In the genomic region with DNA sequence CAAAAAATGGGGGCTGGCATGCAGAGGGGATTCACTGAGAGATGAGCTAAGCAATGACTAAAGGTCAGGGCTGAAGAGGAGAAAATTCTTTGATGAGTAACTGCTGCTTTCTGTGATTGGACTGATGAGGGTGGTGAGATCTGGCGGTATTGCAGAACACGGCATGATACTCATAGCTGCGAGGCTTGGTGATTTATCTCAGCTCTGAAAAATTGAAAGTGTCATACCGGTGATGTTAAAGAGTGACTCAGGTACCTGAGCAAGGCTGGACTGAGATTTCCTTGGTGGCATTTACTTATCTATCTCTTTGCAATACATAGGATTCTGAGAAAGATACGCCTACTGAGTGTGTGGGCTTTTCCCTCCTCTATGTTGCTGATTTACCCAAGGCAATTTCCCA, we compare ENCODE assay signal across 1 cellular context.
TF ChIP-seq lines count a peak whose summit lies in the region.

No MANE protein-coding gene starts in this region.

TF ChIP-seq in H1, 55 proteins besides CTCF, POLR2A, EP300 and RAD21 (continued from another document):
- TF ChIP-seq, protein P1, sequence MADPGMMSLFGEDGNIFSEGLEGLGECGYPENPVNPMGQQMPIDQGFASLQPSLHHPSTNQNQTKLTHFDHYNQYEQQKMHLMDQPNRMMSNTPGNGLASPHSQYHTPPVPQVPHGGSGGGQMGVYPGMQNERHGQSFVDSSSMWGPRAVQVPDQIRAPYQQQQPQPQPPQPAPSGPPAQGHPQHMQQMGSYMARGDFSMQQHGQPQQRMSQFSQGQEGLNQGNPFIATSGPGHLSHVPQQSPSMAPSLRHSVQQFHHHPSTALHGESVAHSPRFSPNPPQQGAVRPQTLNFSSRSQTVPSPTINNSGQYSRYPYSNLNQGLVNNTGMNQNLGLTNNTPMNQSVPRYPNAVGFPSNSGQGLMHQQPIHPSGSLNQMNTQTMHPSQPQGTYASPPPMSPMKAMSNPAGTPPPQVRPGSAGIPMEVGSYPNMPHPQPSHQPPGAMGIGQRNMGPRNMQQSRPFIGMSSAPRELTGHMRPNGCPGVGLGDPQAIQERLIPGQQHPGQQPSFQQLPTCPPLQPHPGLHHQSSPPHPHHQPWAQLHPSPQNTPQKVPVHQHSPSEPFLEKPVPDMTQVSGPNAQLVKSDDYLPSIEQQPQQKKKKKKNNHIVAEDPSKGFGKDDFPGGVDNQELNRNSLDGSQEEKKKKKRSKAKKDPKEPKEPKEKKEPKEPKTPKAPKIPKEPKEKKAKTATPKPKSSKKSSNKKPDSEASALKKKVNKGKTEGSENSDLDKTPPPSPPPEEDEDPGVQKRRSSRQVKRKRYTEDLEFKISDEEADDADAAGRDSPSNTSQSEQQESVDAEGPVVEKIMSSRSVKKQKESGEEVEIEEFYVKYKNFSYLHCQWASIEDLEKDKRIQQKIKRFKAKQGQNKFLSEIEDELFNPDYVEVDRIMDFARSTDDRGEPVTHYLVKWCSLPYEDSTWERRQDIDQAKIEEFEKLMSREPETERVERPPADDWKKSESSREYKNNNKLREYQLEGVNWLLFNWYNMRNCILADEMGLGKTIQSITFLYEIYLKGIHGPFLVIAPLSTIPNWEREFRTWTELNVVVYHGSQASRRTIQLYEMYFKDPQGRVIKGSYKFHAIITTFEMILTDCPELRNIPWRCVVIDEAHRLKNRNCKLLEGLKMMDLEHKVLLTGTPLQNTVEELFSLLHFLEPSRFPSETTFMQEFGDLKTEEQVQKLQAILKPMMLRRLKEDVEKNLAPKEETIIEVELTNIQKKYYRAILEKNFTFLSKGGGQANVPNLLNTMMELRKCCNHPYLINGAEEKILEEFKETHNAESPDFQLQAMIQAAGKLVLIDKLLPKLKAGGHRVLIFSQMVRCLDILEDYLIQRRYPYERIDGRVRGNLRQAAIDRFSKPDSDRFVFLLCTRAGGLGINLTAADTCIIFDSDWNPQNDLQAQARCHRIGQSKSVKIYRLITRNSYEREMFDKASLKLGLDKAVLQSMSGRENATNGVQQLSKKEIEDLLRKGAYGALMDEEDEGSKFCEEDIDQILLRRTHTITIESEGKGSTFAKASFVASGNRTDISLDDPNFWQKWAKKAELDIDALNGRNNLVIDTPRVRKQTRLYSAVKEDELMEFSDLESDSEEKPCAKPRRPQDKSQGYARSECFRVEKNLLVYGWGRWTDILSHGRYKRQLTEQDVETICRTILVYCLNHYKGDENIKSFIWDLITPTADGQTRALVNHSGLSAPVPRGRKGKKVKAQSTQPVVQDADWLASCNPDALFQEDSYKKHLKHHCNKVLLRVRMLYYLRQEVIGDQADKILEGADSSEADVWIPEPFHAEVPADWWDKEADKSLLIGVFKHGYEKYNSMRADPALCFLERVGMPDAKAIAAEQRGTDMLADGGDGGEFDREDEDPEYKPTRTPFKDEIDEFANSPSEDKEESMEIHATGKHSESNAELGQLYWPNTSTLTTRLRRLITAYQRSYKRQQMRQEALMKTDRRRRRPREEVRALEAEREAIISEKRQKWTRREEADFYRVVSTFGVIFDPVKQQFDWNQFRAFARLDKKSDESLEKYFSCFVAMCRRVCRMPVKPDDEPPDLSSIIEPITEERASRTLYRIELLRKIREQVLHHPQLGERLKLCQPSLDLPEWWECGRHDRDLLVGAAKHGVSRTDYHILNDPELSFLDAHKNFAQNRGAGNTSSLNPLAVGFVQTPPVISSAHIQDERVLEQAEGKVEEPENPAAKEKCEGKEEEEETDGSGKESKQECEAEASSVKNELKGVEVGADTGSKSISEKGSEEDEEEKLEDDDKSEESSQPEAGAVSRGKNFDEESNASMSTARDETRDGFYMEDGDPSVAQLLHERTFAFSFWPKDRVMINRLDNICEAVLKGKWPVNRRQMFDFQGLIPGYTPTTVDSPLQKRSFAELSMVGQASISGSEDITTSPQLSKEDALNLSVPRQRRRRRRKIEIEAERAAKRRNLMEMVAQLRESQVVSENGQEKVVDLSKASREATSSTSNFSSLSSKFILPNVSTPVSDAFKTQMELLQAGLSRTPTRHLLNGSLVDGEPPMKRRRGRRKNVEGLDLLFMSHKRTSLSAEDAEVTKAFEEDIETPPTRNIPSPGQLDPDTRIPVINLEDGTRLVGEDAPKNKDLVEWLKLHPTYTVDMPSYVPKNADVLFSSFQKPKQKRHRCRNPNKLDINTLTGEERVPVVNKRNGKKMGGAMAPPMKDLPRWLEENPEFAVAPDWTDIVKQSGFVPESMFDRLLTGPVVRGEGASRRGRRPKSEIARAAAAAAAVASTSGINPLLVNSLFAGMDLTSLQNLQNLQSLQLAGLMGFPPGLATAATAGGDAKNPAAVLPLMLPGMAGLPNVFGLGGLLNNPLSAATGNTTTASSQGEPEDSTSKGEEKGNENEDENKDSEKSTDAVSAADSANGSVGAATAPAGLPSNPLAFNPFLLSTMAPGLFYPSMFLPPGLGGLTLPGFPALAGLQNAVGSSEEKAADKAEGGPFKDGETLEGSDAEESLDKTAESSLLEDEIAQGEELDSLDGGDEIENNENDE (IDR thresholded peaks at IDR 0.05; ENCODE audit: insufficient replicate concordance, low read length), result no peak
- no peak for TF ChIP-seq YY1 (IDR thresholded peaks at IDR 0.05; ENCODE audit: low read depth, low read length)
- TF ChIP-seq RXRA (IDR thresholded peaks at IDR 0.05; ENCODE audit: insufficient read depth, low read depth, low read length), result no peak
- TF ChIP-seq MAFK (IDR thresholded peaks at IDR 0.05; ENCODE audit: low read depth, low read length), result no peak
- no peak for TF ChIP-seq SIN3A (conservative IDR thresholded peaks at IDR 0.05 in 1 of 2, IDR thresholded peaks at IDR 0.05 in 1 of 2; ENCODE audit: low read depth in 1 of 2, low read length in 2 of 2)
- TF ChIP-seq, protein P2, sequence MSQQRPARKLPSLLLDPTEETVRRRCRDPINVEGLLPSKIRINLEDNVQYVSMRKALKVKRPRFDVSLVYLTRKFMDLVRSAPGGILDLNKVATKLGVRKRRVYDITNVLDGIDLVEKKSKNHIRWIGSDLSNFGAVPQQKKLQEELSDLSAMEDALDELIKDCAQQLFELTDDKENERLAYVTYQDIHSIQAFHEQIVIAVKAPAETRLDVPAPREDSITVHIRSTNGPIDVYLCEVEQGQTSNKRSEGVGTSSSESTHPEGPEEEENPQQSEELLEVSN (IDR thresholded peaks at IDR 0.05), result no peak
- no peak for TF ChIP-seq SIX5 (IDR thresholded peaks at IDR 0.05; ENCODE audit: low read depth, low read length)
- no peak for TF ChIP-seq POLR2AphosphoS5 (IDR thresholded peaks at IDR 0.05; ENCODE audit: low read depth, low read length)
- TF ChIP-seq SAP30 (IDR thresholded peaks at IDR 0.05; ENCODE audit: insufficient read depth, insufficient replicate concordance, low read length), result no peak
